ENCODE assay signal across 9 cellular contexts in the genomic region with DNA sequence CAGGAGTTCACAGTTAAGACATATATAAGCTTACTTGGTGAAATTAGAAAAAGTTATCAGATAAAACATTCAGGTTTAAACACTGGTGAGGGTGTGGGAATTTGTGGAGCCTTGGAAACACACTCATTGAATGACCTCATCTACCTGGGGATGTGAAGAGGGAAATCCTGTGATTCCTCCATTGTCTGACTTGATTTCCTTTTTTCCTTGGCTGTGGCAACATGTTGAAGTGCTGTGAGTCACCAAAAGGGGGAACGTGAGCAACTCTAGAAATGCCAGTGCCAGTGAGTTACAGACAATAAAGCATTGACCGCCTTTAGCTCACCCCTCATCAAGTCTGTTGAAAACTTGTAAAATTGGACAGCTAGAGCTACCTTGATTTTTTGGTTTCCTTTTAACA. TPM values are rescaled to one million over a fixed set of nuclear protein-coding genes. Genes with fewer than 3 reads are reported as not detected.
DNase-seq lines count a peak whose midpoint lies in the region; ATAC-seq and TF ChIP-seq lines count a peak whose summit lies in the region.
"Had no signal": no experiment of that assay in that cellular context is flagged by ENCODE, and none has a peak within 500 bp of the region (broad histone marks: within the 10 kb centered on the region; RNA-seq: fewer than 3 reads in every experiment).

No MANE protein-coding gene starts in this region.

- no peak overlapping the region for H4K8ac ChIP-seq in mesendoderm (ENCODE audit: low read depth, low read length)

- no peak overlapping the region for H2BK5ac ChIP-seq in mesendoderm (ENCODE audit: low read length)

- no peak for ATAC-seq in HG03108 (IDR thresholded peaks at IDR 0.05; ENCODE audit: unreplicated experiment)
- ATAC-seq in omental fat pad (ENCODE audit: low FRiP score), result no peak
- ATAC-seq in activated CD4-positive, CD25-positive, alpha-beta regulatory T cell treated with anti-CD3 and anti-CD28 coated beads, Interleukin-2, amount 50 U/mL, for 24 hours, result no peak

- H3K4ac ChIP-seq in mesendoderm (ENCODE audit: low read depth, low read length), result no peak overlapping the region

- no peak overlapping the region for H2AFZ ChIP-seq in KMS-11 (ENCODE audit: low read depth)

- H3K79me1 ChIP-seq in mesendoderm (ENCODE audit: low read length), result peaks cover 6% of the 10 kb centered on the region

- H2BK15ac ChIP-seq in mesendoderm (replicated peaks; ENCODE audit: low read depth), result no peak overlapping the region

- no peak overlapping the region for H4K5ac ChIP-seq in mesendoderm (ENCODE audit: low read length)

- H2AK5ac ChIP-seq in mesendoderm (ENCODE audit: low read length), result no peak overlapping the region

- H3K27me3 ChIP-seq in KMS-11 (ENCODE audit: insufficient read depth, low read depth) (no peaks in the 10 kb centered on the region), adipocyte (replicated peaks; ENCODE audit: control insufficient read depth, insufficient read depth, low read length) (no peaks in the 10 kb centered on the region), mesendoderm (ENCODE audit: insufficient read depth, low read length, poor library complexity) (no peaks in the 10 kb centered on the region), prostate gland (replicated peaks; ENCODE audit: insufficient read depth) (no peaks in the 10 kb centered on the region)

- TF ChIP-seq CTCF in KMS-11 (conservative IDR thresholded peaks at IDR 0.05; ENCODE audit: low read depth, low read length) (0 out of 2 replicates have a peak, but pooled peaks have one; percentile 18), prostate gland (IDR thresholded peaks at IDR 0.05) (no peak), omental fat pad (IDR thresholded peaks at IDR 0.05) (no peak)

- no CpG with 5 or more reads among the region's 2 CpGs for WGBS in mesendoderm (ENCODE audit: extremely low coverage, insufficient coverage, low lambda C conversion rate)
- 49% methylated on average over 2 of the region's 2 CpGs for WGBS in prostate gland

- intact Hi-C loops in prostate gland (cut with DNase I), result no loop called here

- H3K27ac ChIP-seq in KMS-11 (no peak overlapping the region), mesendoderm (ENCODE audit: low read depth, low read length) (no peak overlapping the region), prostate gland (no peak overlapping the region)

- no peaks in the 10 kb centered on the region for H3K36me3 ChIP-seq in KMS-11 (ENCODE audit: insufficient read depth)
- no peaks in the 10 kb centered on the region for H3K36me3 ChIP-seq in adipocyte (ENCODE audit: control insufficient read depth, insufficient read depth, low read length, severe bottlenecking)
- H3K36me3 ChIP-seq in mesendoderm (ENCODE audit: control insufficient read depth, insufficient read depth, low read length), result no peaks in the 10 kb centered on the region
- H3K36me3 ChIP-seq in prostate gland, result no peaks in the 10 kb centered on the region
- H3K36me3 ChIP-seq: lower lobe of right lung had no signal

- no peak overlapping the region for H3K9ac ChIP-seq in KMS-11
- H3K9ac ChIP-seq in adipocyte (ENCODE audit: low read length), result no peak overlapping the region
- H3K9ac ChIP-seq in mesendoderm (ENCODE audit: low read length), result no peak overlapping the region

- H3K4me1 ChIP-seq in KMS-11 (ENCODE audit: low read depth, poor library complexity, severe bottlenecking), result peaks cover 13% of the 10 kb centered on the region
- peaks cover 15% of the 10 kb centered on the region for H3K4me1 ChIP-seq in adipocyte (ENCODE audit: control insufficient read depth, insufficient read depth, low read length)
- H3K4me1 ChIP-seq in mesendoderm (ENCODE audit: control insufficient read depth, low read depth, low read length), result peaks cover 2% of the 10 kb centered on the region
- H3K4me1 ChIP-seq in prostate gland (replicated peaks), result no peaks in the 10 kb centered on the region

- peak overlapping the region; percentile 17 for H3K56ac ChIP-seq in mesendoderm (ENCODE audit: low read length)

- no peak for TF ChIP-seq POLR2A in prostate gland (IDR thresholded peaks at IDR 0.05)

- H3K4me2 ChIP-seq in KMS-11, result no peak overlapping the region
- H3K4me2 ChIP-seq in mesendoderm (ENCODE audit: low read length), result no peak overlapping the region

- H3K9me3 ChIP-seq in adipocyte (ENCODE audit: control insufficient read depth, low read length) (no peaks in the 10 kb centered on the region), prostate gland (no peaks in the 10 kb centered on the region)
- H3K9me3 ChIP-seq: lower lobe of right lung had no signal

- no peak overlapping the region for H3K18ac ChIP-seq in mesendoderm (ENCODE audit: low read length)

- H3K4me3 ChIP-seq in KMS-11 (IDR thresholded peaks at IDR 0.05; ENCODE audit: insufficient read depth, low read depth, low read length), result no peak overlapping the region
- H3K4me3 ChIP-seq in adipocyte (ENCODE audit: low read length), result peak overlapping the region; percentile 95
- no peak overlapping the region for H3K4me3 ChIP-seq in mesendoderm (ENCODE audit: low read length)
- H3K4me3 ChIP-seq in prostate gland, result no peak overlapping the region

- no peak overlapping the region for H2BK120ac ChIP-seq in mesendoderm (ENCODE audit: low read depth, low read length)

- DNase-seq in DMS114 treated with DMSO at 0.1 percent for 48 hours (lab: John Stamatoyannopoulos, UW; ENCODE audit: unreplicated experiment), result peak; percentile 13
- DNase-seq in adipocyte (ENCODE audit: low read depth), result peak; percentile 71
- peak; percentile 82 for DNase-seq in mesendoderm
- no peak for DNase-seq in prostate gland (ENCODE audit: low spot score)
- DNase-seq in omental fat pad (ENCODE audit: low spot score), result no peak
- DNase-seq: lower lobe of right lung had no signal

- no peaks in the 10 kb centered on the region for H4K20me1 ChIP-seq in KMS-11 (ENCODE audit: insufficient read depth)

- H3K79me2 ChIP-seq in KMS-11 (ENCODE audit: insufficient read depth, low read depth), result peaks cover 19% of the 10 kb centered on the region; the same call in 1 of the 2 replicates
- peaks cover 8% of the 10 kb centered on the region for H3K79me2 ChIP-seq in mesendoderm (ENCODE audit: control insufficient read depth, insufficient read depth, low read length)

- no peak overlapping the region for H3K23ac ChIP-seq in mesendoderm (ENCODE audit: low read length)

RNA-seq across cellular contexts. Expression of gene HMOX2, which starts 1.8 kb away (rescaled TPM):
- 37.2 TPM for polyA plus RNA-seq in mesendoderm (2013, experiment 1 of 2)
- 36.2 TPM for polyA plus RNA-seq in mesendoderm (2013, experiment 2 of 2)
- total RNA-seq in prostate gland, result 10 to 100 TPM; 39.9 to 70.8 TPM
- 100 to 1,000 TPM in 1 of 4 donors, 10 to 100 TPM in 3; 82.8 to 105 (median 96.5) TPM for total RNA-seq in omental fat pad

RNA-seq across cellular contexts. Expression of gene NMRAL1, which starts 3.5 kb away (rescaled TPM):
- 67.1 TPM for polyA plus RNA-seq in mesendoderm (2013, experiment 1 of 2)
- polyA plus RNA-seq in mesendoderm (2013, experiment 2 of 2), result 67.6 TPM
- total RNA-seq in prostate gland (10 to 100 TPM; 40.8 to 90.9 TPM), omental fat pad (10 to 100 TPM; 27.9 to 56.8 (median 44.5) TPM)

RNA-seq across cellular contexts. Expression of gene DNAJA3, which starts 52.3 kb away (rescaled TPM):
- polyA plus RNA-seq in mesendoderm (2013, experiment 1 of 2), result 53.2 TPM
- 52.7 TPM for polyA plus RNA-seq in mesendoderm (2013, experiment 2 of 2)
- total RNA-seq in prostate gland (10 to 100 TPM; 47.6 to 60.0 TPM), omental fat pad (10 to 100 TPM; 40.5 to 47.1 (median 42.3) TPM)

Comparison
In these comparisons a context has a peak if more than half of its experiments do, and no peak if none do; other contexts are left out.
1. DNase-seq: peak in DMS114 treated with DMSO at 0.1 percent for 48 hours (single experiment), adipocyte (single experiment) and mesendoderm (single experiment); none in prostate gland (single experiment) and omental fat pad (single experiment).